8 cellular contexts compared by ENCODE assay signal in genomic region chr4:123649248-123649643, GRCh38.
A peak's percentile ranks its signal among the peaks of the same experiment; 100 is the strongest.
DNase-seq lines count a peak whose midpoint lies in the region; ATAC-seq and TF ChIP-seq lines count a peak whose summit lies in the region.

No MANE protein-coding gene starts in this region.

- peak overlapping the region; percentile 60 for H3K27ac ChIP-seq in upper lobe of right lung

- no peaks in the 10 kb centered on the region for H3K4me1 ChIP-seq in upper lobe of right lung

- H3K36me3 ChIP-seq in upper lobe of right lung: no peaks in the 10 kb centered on the region

- H3K9me3 ChIP-seq in upper lobe of right lung: no peaks in the 10 kb centered on the region

- H3K27me3 ChIP-seq in upper lobe of right lung: no peaks in the 10 kb centered on the region

- TF ChIP-seq CTCF in fibroblast of the aortic adventitia (IDR thresholded peaks at IDR 0.05; ENCODE audit: insufficient read depth, low read length): no peak
- TF ChIP-seq CTCF in upper lobe of right lung (IDR thresholded peaks at IDR 0.05): no peak

- ATAC-seq in Right ventricle myocardium superior (ENCODE audit: poor library complexity) (peak; percentile 35), Right ventricle myocardium inferior (no peak), HG03565 (IDR thresholded peaks at IDR 0.05; ENCODE audit: unreplicated experiment) (peak; percentile 81), upper lobe of right lung (peak; percentile 24)

- intact Hi-C loops in Right ventricle myocardium superior (cut with DNase I) (no loop called here), Right ventricle myocardium inferior (cut with DNase I) (no loop called here), upper lobe of right lung (cut with DNase I) (no loop called here)

- H3K4me3 ChIP-seq in fibroblast of the aortic adventitia (ENCODE audit: low read depth, low read length) (peak overlapping the region; percentile 11), upper lobe of right lung (no peak overlapping the region)

- DNase-seq in Right ventricle myocardium superior (no peak), Right ventricle myocardium inferior (ENCODE audit: missing footprints) (no peak), fibroblast of the aortic adventitia (ENCODE audit: low read depth) (no peak), upper lobe of right lung (no peak), NCI-H187 treated with DMSO at 0.1 percent for 48 hours (lab: John Stamatoyannopoulos, UW) (no peak), OCI-M1 (lab: John Stamatoyannopoulos, UW) (no peak), putamen (ENCODE audit: low spot score) (no peak)
